In the genomic region with DNA sequence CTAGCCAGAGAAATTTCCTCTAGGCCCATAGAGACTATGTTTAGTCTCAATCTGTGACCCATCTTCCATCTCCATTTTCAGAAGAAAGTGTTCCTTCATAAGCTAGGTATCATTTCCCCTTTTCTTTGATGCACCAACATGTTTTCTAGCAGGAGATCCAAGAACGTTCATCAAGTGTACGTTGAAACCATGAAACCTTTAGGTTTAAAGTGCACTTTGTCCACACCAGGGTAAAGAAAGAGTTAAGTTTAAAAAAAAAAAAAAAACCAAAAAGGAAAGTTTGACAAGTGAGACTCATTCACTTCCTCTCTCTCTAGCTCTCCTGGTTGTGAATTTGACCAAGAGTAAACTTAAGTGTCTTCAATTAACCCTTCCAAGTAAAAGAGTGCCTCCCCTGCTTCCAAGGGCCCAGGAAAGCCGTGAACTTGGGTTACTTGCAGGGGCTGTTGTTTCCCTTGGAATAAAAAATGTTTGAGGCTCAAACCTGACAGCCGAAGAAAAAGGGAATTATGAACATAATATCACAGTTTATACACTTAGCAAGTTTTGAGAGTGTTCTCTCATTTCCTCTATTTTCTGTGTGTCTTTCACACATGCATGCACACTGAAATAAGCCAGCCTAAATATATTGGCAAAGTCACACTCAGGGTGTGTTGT, we compare ENCODE assay signal across 9 cellular contexts.
DNase-seq lines count a peak whose midpoint lies in the region; ATAC-seq and TF ChIP-seq lines count a peak whose summit lies in the region.
"Had no signal": no experiment of that assay in that cellular context is flagged by ENCODE, and none has a peak within 500 bp of the region (broad histone marks: within the 10 kb centered on the region; RNA-seq: fewer than 3 reads in every experiment).

No MANE protein-coding gene starts in this region.

- peak overlapping the region; percentile 70 for H3K27ac Mint-ChIP-seq in activated naive CD8-positive, alpha-beta T cell

- peak overlapping the region; percentile 71 for H3K4me3 ChIP-seq in DOHH2 (ENCODE audit: low read length)

- ATAC-seq in HG03196 (IDR thresholded peaks at IDR 0.05; ENCODE audit: unreplicated experiment) = peak; percentile 54

- DNase-seq in GM20000 (ENCODE audit: low spot score) (peak; percentile 23), NCI-H774 (lab: John Stamatoyannopoulos, UW) (no peak), DMS53 (lab: John Stamatoyannopoulos, UW) (no peak), NCI-H2107 (lab: John Stamatoyannopoulos, UW) (no peak), KG1 (lab: John Stamatoyannopoulos, UW) (no peak)
- DNase-seq: NCI-H226 had no signal

- H4K20me1 ChIP-seq in DOHH2 (ENCODE audit: control insufficient read depth, insufficient read depth, low read depth, low read length) = no peaks in the 10 kb centered on the region

- peak overlapping the region; percentile 11 for H3K4me3 Mint-ChIP-seq in activated naive CD8-positive, alpha-beta T cell

- no peaks in the 10 kb centered on the region for H3K9me2 ChIP-seq in DOHH2 (replicated peaks; ENCODE audit: control insufficient read depth, low read length)

- no peaks in the 10 kb centered on the region for H3K36me3 Mint-ChIP-seq in activated naive CD8-positive, alpha-beta T cell

- H3K4me1 ChIP-seq in DOHH2 (ENCODE audit: control insufficient read depth, low read length) = peaks cover 52% of the 10 kb centered on the region

- peak overlapping the region; percentile 92 for H3K4me2 ChIP-seq in DOHH2 (ENCODE audit: low read length)

- H3K79me2 ChIP-seq in DOHH2 (ENCODE audit: control insufficient read depth, low read length) = no peaks in the 10 kb centered on the region

- H3K27me3 ChIP-seq in DOHH2 (ENCODE audit: control insufficient read depth, low read length) = no peaks in the 10 kb centered on the region

- peak overlapping the region; percentile 86 for H3K27ac ChIP-seq in DOHH2 (ENCODE audit: low read depth, low read length)

- H3K4me1 Mint-ChIP-seq in activated naive CD8-positive, alpha-beta T cell (ENCODE audit: low read depth) = peaks cover 29% of the 10 kb centered on the region

- no peaks in the 10 kb centered on the region for H3K9me3 Mint-ChIP-seq in activated naive CD8-positive, alpha-beta T cell (ENCODE audit: low read depth)

- TF ChIP-seq CTCF in DOHH2 (IDR thresholded peaks at IDR 0.05; ENCODE audit: low read depth, low read length, poor library complexity, severe bottlenecking) (no peak), GM20000 (IDR thresholded peaks at IDR 0.05; ENCODE audit: extremely low read depth, missing control alignments) (no peak)

- H3F3A ChIP-seq in DOHH2 (ENCODE audit: control insufficient read depth, insufficient read depth) = peaks cover 12% of the 10 kb centered on the region

- no peaks in the 10 kb centered on the region for H3K27me3 Mint-ChIP-seq in activated naive CD8-positive, alpha-beta T cell

- H3K36me3 ChIP-seq in DOHH2 (ENCODE audit: control insufficient read depth, low read length) = no peaks in the 10 kb centered on the region

- no peaks in the 10 kb centered on the region for H3K9me3 ChIP-seq in DOHH2 (ENCODE audit: control insufficient read depth, insufficient read depth, low read length)
